Comparison of ENCODE assay signal across 10 cellular contexts in the genomic region with DNA sequence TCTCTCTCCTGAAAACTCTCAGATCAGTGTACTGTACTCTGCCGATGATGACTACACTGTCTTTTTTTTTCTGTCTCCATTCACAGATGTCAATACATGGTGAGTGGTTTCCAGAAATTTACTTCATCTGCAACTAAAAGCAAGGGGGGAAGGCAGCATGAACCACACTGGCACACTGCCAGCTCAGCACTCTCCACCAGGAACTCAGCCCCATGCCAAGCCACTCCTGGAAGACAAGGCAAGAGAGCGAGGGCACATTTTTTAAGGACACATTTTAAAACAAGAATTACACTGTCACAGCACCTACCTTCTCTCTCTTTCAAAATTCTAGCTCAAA.
DNase-seq lines count a peak whose midpoint lies in the region; ATAC-seq and TF ChIP-seq lines count a peak whose summit lies in the region.
"Had no signal": no experiment of that assay in that cellular context is flagged by ENCODE, and none has a peak within 500 bp of the region (broad histone marks: within the 10 kb centered on the region; RNA-seq: fewer than 3 reads in every experiment).

No MANE protein-coding gene starts in this region.

- H3K27me3 ChIP-seq in left lung = no peaks in the 10 kb centered on the region

- no peak overlapping the region for H3K27ac ChIP-seq in left lung

- H3K4me3 ChIP-seq in left lung = no peak overlapping the region

- ATAC-seq in left lung = peak; percentile 50
- no peak for ATAC-seq in HG02798 (IDR thresholded peaks at IDR 0.05; ENCODE audit: poor library complexity, unreplicated experiment)
- ATAC-seq in HG03097 (IDR thresholded peaks at IDR 0.05; ENCODE audit: low FRiP score, unreplicated experiment) = no peak

- intact Hi-C loops in left lung (cut with DNase I) = no loop called here

- no peaks in the 10 kb centered on the region for H3K9me3 ChIP-seq in left lung

- H3K36me3 ChIP-seq in left lung = no peaks in the 10 kb centered on the region

- peaks cover 0 to 7% of the 10 kb centered on the region in 2 donors for H3K4me1 ChIP-seq in left lung

- DNase-seq in Ammon's horn (ENCODE audit: low spot score) (peak; percentile 62), NCI-H1417 (lab: John Stamatoyannopoulos, UW) (peak; percentile 25 to 76 (median 75)), anterior cingulate cortex (lab: John Stamatoyannopoulos, UW) (peak in 35 of 58 donors; percentile 1 to 54 (median 12)), left lung (peak in 1 of 2 donors; percentile 45), activated gamma-delta T cell treated with Interleukin-2 at 50 U/mL for 16 hours (no peak)
- no peak for DNase-seq in stimulated activated CD4-positive, alpha-beta T cell treated with anti-CD3 and anti-CD28 coated beads, Interleukin-2, amount 100 ng/mL, for 24 hours
- DNase-seq: activated gamma-delta T cell, COR-L47 had no signal

- TF ChIP-seq CTCF in left lung (IDR thresholded peaks at IDR 0.05) = no peak

Comparison
In these comparisons a context has a peak if more than half of its experiments do, and no peak if none do; other contexts are left out.
1. DNase-seq: peak in Ammon's horn (single experiment), NCI-H1417 (3 of 3) and anterior cingulate cortex (35 of 58); none in stimulated activated CD4-positive, alpha-beta T cell treated with anti-CD3 and anti-CD28 coated beads, Interleukin-2, amount 100 ng/mL, for 24 hours (0 of 2) and activated gamma-delta T cell treated with Interleukin-2 at 50 U/mL for 16 hours (single experiment).